Comparison of ENCODE assay signal across 1 cellular context in genomic region chr7:88243345-88243909, GRCh38.
TF ChIP-seq lines count a peak whose summit lies in the region.

No MANE protein-coding gene starts in this region.

TF ChIP-seq in GM23338, 12 proteins besides CTCF, POLR2A, EP300 and RAD21 (continued from another document):
- TF ChIP-seq REST (IDR thresholded peaks at IDR 0.05; ENCODE audit: unreplicated experiment) (no peak), ETS1 (IDR thresholded peaks at IDR 0.05) (no peak), CREB1 (CRISPR knock-in tag; IDR thresholded peaks at IDR 0.05; ENCODE audit: low read depth) (no peak), STAT1 (IDR thresholded peaks at IDR 0.05; ENCODE audit: unreplicated experiment) (no peak), EZH2 (IDR thresholded peaks at IDR 0.05; ENCODE audit: low read depth, unreplicated experiment) (no peak)
